10 cellular contexts compared by ENCODE assay signal in genomic region chr2:42025151-42025582, GRCh38. TPM values are rescaled to one million over a fixed set of nuclear protein-coding genes. Genes with fewer than 3 reads are reported as not detected.
DNase-seq lines count a peak whose midpoint lies in the region; ATAC-seq, FAIRE-seq and TF ChIP-seq lines count a peak whose summit lies in the region.
"Had no signal": no experiment of that assay in that cellular context is flagged by ENCODE, and none has a peak within 500 bp of the region (broad histone marks: within the 10 kb centered on the region; RNA-seq: fewer than 3 reads in every experiment).

No MANE protein-coding gene starts in this region.

- DNase-seq in MCF 10A (ENCODE audit: unreplicated experiment), result peak; percentile 47
- no peak for DNase-seq in mammary epithelial cell
- DNase-seq in endothelial cell (ENCODE audit: low spot score), result peak; percentile 26
- no peak for DNase-seq in mesothelial cell of epicardium (ENCODE audit: low spot score in 2 of 2, unreplicated experiment in 2 of 2)
- no peak for DNase-seq in vagina (ENCODE audit: extremely low spot score in 2 of 2)
- no peak for DNase-seq in small intestine

- H3K4me1 ChIP-seq in mammary epithelial cell (ENCODE audit: insufficient read depth, low read length) (no peaks in the 10 kb centered on the region), vagina (peaks cover 14% of the 10 kb centered on the region), small intestine (ENCODE audit: control insufficient read depth in 2 of 2, insufficient read depth in 1 of 2, low read depth in 1 of 2, low read length in 1 of 2) (peaks cover 0 to 2% of the 10 kb centered on the region in 2 donors)

- H3K4me1 Mint-ChIP-seq in MCF 10A (ENCODE audit: insufficient read depth, unreplicated experiment), result peaks cover 11% of the 10 kb centered on the region
- peaks cover 60% of the 10 kb centered on the region for H3K4me1 Mint-ChIP-seq in endothelial cell (ENCODE audit: unreplicated experiment)
- peaks cover 70% of the 10 kb centered on the region for H3K4me1 Mint-ChIP-seq in mesothelial cell of epicardium

- no peak for FAIRE-seq in small intestine (lab: Jason Lieb, UNC)

- no peaks in the 10 kb centered on the region for H3K9me3 Mint-ChIP-seq in MCF 10A (ENCODE audit: unreplicated experiment)
- no peaks in the 10 kb centered on the region for H3K9me3 Mint-ChIP-seq in endothelial cell (ENCODE audit: unreplicated experiment)
- H3K9me3 Mint-ChIP-seq in mesothelial cell of epicardium, result peaks cover 7% of the 10 kb centered on the region
- H3K9me3 Mint-ChIP-seq: natural killer cell treated with Interleukin-12 subunit alpha and Interleukin-12 subunit beta and Interleukin-15 and Interleukin-18, amount 100 ng/mL, for 72 hours had no signal

- H3K27ac ChIP-seq in mammary epithelial cell (ENCODE audit: insufficient read depth, low read depth, low read length), result no peak overlapping the region
- H3K27ac ChIP-seq in vagina, result peak overlapping the region; percentile 68
- H3K27ac ChIP-seq in small intestine (ENCODE audit: low read depth in 1 of 2, low read length in 1 of 2), result peak overlapping the region in 1 of 2 donors; percentile 64
- H3K27ac ChIP-seq: RWPE1 had no signal

- no peaks in the 10 kb centered on the region for H3K79me2 ChIP-seq in mammary epithelial cell (ENCODE audit: insufficient read depth, low read length)

- in situ Hi-C loops in mammary epithelial cell (cut with MboI; ENCODE audit: low sequenced_read_pairs in 2 of 2), result no loop called here

- no peaks in the 10 kb centered on the region for H3K36me3 Mint-ChIP-seq in MCF 10A (ENCODE audit: insufficient read depth, unreplicated experiment)
- peaks cover 7% of the 10 kb centered on the region for H3K36me3 Mint-ChIP-seq in endothelial cell (ENCODE audit: low read depth, unreplicated experiment)
- H3K36me3 Mint-ChIP-seq in mesothelial cell of epicardium, result peaks cover 2% of the 10 kb centered on the region
- H3K36me3 Mint-ChIP-seq: natural killer cell treated with Interleukin-12 subunit alpha and Interleukin-12 subunit beta and Interleukin-15 and Interleukin-18, amount 100 ng/mL, for 72 hours had no signal

- H4K20me1 ChIP-seq in mammary epithelial cell (ENCODE audit: insufficient read depth, low read length), result no peaks in the 10 kb centered on the region

- no peak overlapping the region for H3K4me2 ChIP-seq in mammary epithelial cell (ENCODE audit: insufficient read depth, low read depth, low read length)

- no peak overlapping the region for H2AFZ ChIP-seq in mammary epithelial cell (ENCODE audit: low read depth, low read length)

- H3K9me3 ChIP-seq in mammary epithelial cell (replicated peaks; ENCODE audit: insufficient read depth, low read length) (no peaks in the 10 kb centered on the region), vagina (no peaks in the 10 kb centered on the region), small intestine (ENCODE audit: control insufficient read depth, low read depth) (no peaks in the 10 kb centered on the region)

- BruUV-seq in MCF 10A (replicated peaks; lab: Mats Ljungman, UMichigan) (no TSS peak), mammary epithelial cell (replicated peaks; lab: Mats Ljungman, UMichigan) (no TSS peak)

- POLR2A ChIA-PET in MCF 10A (lab: Yijun Ruan, JAX), result no interaction called here

- no peak overlapping the region for H3K4me3 ChIP-seq in mammary epithelial cell (replicated peaks in 1 of 3; ENCODE audit: insufficient read depth in 1 of 3, low read depth in 2 of 3, low read length in 3 of 3)
- no peak overlapping the region for H3K4me3 ChIP-seq in vagina
- H3K4me3 ChIP-seq in small intestine (ENCODE audit: low read depth in 1 of 2, low read length in 2 of 2), result no peak overlapping the region

- H3K27me3 Mint-ChIP-seq in MCF 10A (ENCODE audit: insufficient read depth, unreplicated experiment) (peaks cover 41% of the 10 kb centered on the region), endothelial cell (ENCODE audit: unreplicated experiment) (peaks cover 3% of the 10 kb centered on the region), mesothelial cell of epicardium (ENCODE audit: low read depth) (no peaks in the 10 kb centered on the region)

- peaks cover 1% of the 10 kb centered on the region for H3K27me3 ChIP-seq in mammary epithelial cell (ENCODE audit: insufficient read depth, low read length)
- H3K27me3 ChIP-seq in vagina, result no peaks in the 10 kb centered on the region
- no peaks in the 10 kb centered on the region for H3K27me3 ChIP-seq in small intestine (ENCODE audit: control insufficient read depth in 2 of 2, insufficient read depth in 2 of 2, low read length in 2 of 2)

- H3K27ac Mint-ChIP-seq in MCF 10A (ENCODE audit: low read depth, unreplicated experiment) (no peak overlapping the region), endothelial cell (ENCODE audit: unreplicated experiment) (peak overlapping the region; percentile 58), mesothelial cell of epicardium (peak overlapping the region; percentile 90)
- H3K27ac Mint-ChIP-seq: natural killer cell treated with Interleukin-12 subunit alpha and Interleukin-12 subunit beta and Interleukin-15 and Interleukin-18, amount 100 ng/mL, for 72 hours had no signal

- no peak for TF ChIP-seq POLR2A in vagina (IDR thresholded peaks at IDR 0.05)

- TF ChIP-seq CTCF in MCF 10A (IDR thresholded peaks at IDR 0.05; ENCODE audit: unreplicated experiment) (no peak), mammary epithelial cell (conservative IDR thresholded peaks at IDR 0.05 in 1 of 2, IDR thresholded peaks at IDR 0.05 in 1 of 2; ENCODE audit: extremely low read depth in 1 of 2, insufficient read depth in 1 of 2, low read depth in 1 of 2, low read length in 2 of 2) (no peak), endothelial cell (IDR thresholded peaks at IDR 0.05; ENCODE audit: unreplicated experiment) (no peak), mesothelial cell of epicardium (IDR thresholded peaks at IDR 0.05; ENCODE audit: unreplicated experiment) (no peak), vagina (IDR thresholded peaks at IDR 0.05) (no peak)

- intact Hi-C loops in MCF 10A (cut with micrococcal nuclease) (no loop called here), mammary epithelial cell (cut with micrococcal nuclease) (no loop called here), vagina (cut with DNase I) (no loop called here)

- no CpG with 5 or more reads among the region's 3 CpGs for WGBS in mammary epithelial cell (ENCODE audit: low coverage, missing lambda C conversion rate)
- WGBS in small intestine, 3 donors, result 71 to 84% (median 81%) methylated on average over 3 of the region's 3 CpGs

- dilution Hi-C loops in mammary epithelial cell (cut with HindIII; ENCODE audit: low sequenced_read_pairs), result loop anchor here (5.0 kb wide), 1 partner anchor 98 kb away; no protein-coding TSS in a partner anchor

- CTCF ChIA-PET in MCF 10A (lab: Yijun Ruan, JAX) (interaction anchor here (0.6 to 0.9 kb wide), 3 partner anchors 125 to 158 kb away, joined by 3 to 4 read pairs (median 3); no protein-coding TSS in a partner anchor), mammary epithelial cell (lab: Charles Lee; ENCODE audit: low non-redundant PET) (no interaction called here)

- H3K4me3 Mint-ChIP-seq in MCF 10A (ENCODE audit: unreplicated experiment) (no peak overlapping the region), endothelial cell (ENCODE audit: unreplicated experiment) (no peak overlapping the region), mesothelial cell of epicardium (no peak overlapping the region)
- H3K4me3 Mint-ChIP-seq: natural killer cell treated with Interleukin-12 subunit alpha and Interleukin-12 subunit beta and Interleukin-15 and Interleukin-18, amount 100 ng/mL, for 72 hours had no signal

- ATAC-seq in HG02678 (IDR thresholded peaks at IDR 0.05; ENCODE audit: unreplicated experiment), result no peak
- no peak for ATAC-seq in GM21786 (IDR thresholded peaks at IDR 0.05; ENCODE audit: unreplicated experiment)
- ATAC-seq: natural killer cell treated with Interleukin-12 subunit alpha and Interleukin-12 subunit beta and Interleukin-15 and Interleukin-18, amount 100 ng/mL, for 72 hours had no signal

- H3K9ac ChIP-seq in mammary epithelial cell (ENCODE audit: insufficient read depth, low read length), result no peak overlapping the region

- no peaks in the 10 kb centered on the region for H3K36me3 ChIP-seq in mammary epithelial cell (ENCODE audit: insufficient read depth, low read length)
- H3K36me3 ChIP-seq in vagina, result no peaks in the 10 kb centered on the region
- H3K36me3 ChIP-seq in small intestine (ENCODE audit: control insufficient read depth in 2 of 2, insufficient read depth in 2 of 2, low read length in 2 of 2), result no peaks in the 10 kb centered on the region

RNA-seq across cellular contexts. Expression of gene PKDCC, which starts 22.7 kb away (rescaled TPM):
- total RNA-seq in MCF 10A (2022) (0.49 and 0.96 TPM in 2 replicates), mammary epithelial cell (under 1 TPM in 1 of 2 donors, not detected in 1; 0.17 TPM), endothelial cell (ENCODE audit: unreplicated experiment) (9.6 TPM), mesothelial cell of epicardium (112 to 131 TPM (median 123 TPM) in 3 replicates), vagina (146 TPM)
- polyA plus RNA-seq in mammary epithelial cell (not detected), small intestine (100 to 1,000 TPM in 1 of 3 donors, 10 to 100 TPM in 1, 1 to 10 TPM in 1; 7.8 to 129 (median 13.8) TPM)
- polyA minus RNA-seq in mammary epithelial cell, result not detected
- total RNA-seq: natural killer cell treated with Interleukin-12 subunit alpha and Interleukin-12 subunit beta and Interleukin-15 and Interleukin-18, amount 100 ng/mL, for 72 hours had no signal

Comparison
In these comparisons a context has a peak if more than half of its experiments do, and no peak if none do; other contexts are left out.
1. DNase-seq: peak in MCF 10A (single experiment) and endothelial cell (single experiment); none in mammary epithelial cell (single experiment), mesothelial cell of epicardium (0 of 2), vagina (0 of 2) and small intestine (single experiment).
2. RNA of gene PKDCC, which starts 22.7 kb away (total RNA-seq): 146 TPM in vagina (single experiment) and 112 to 131 TPM in mesothelial cell of epicardium; 9.6 TPM in endothelial cell (single experiment), 0.49 to 0.96 TPM in MCF 10A and 0.17 TPM in mammary epithelial cell; every median in the first group is over 10 times any median in the second.